In genomic region chr4:168797176-168797575, GRCh38 we compare ENCODE assay signal across 11 cellular contexts.
DNase-seq lines count a peak whose midpoint lies in the region; ATAC-seq, FAIRE-seq and TF ChIP-seq lines count a peak whose summit lies in the region.
"Had no signal": no experiment of that assay in that cellular context is flagged by ENCODE, and none has a peak within 500 bp of the region (broad histone marks: within the 10 kb centered on the region; RNA-seq: fewer than 3 reads in every experiment).

No MANE protein-coding gene starts in this region.

- H3K4me3 Mint-ChIP-seq in GM23338, result no peak overlapping the region
- no peak overlapping the region for H3K4me3 Mint-ChIP-seq in activated T-cell treated with anti-CD3 and anti-CD28 coated beads, Interleukin-2, amount 50 U/mL, for 72 hours
- H3K4me3 Mint-ChIP-seq: brain, immature natural killer cell had no signal

- H3K36me3 ChIP-seq in GM12878 (ENCODE audit: control insufficient read depth in 2 of 2, insufficient read depth in 2 of 2, low read length in 1 of 2), result no peaks in the 10 kb centered on the region
- H3K36me3 ChIP-seq in GM23338 (ENCODE audit: insufficient read depth), result no peaks in the 10 kb centered on the region

- SMC1A ChIA-PET in GM12878 (lab: Charles Lee; ENCODE audit: uncharacterized antibody, unreplicated experiment), result interaction anchor here (1.7 kb wide), 1 partner anchor 19 kb away, joined by 5 read pairs; no protein-coding TSS in a partner anchor

- intact Hi-C loops in Right ventricle myocardium superior (cut with DNase I) (no loop called here), Right ventricle myocardium inferior (cut with DNase I) (no loop called here), GM12878 (cut with micrococcal nuclease; ENCODE audit: unreplicated experiment) (loop anchor here (5.0 kb wide), 1 partner anchor 85 kb away; no protein-coding TSS in a partner anchor)

- peak; percentile 49 for ATAC-seq in Right ventricle myocardium superior (ENCODE audit: poor library complexity)
- no peak for ATAC-seq in Right ventricle myocardium inferior
- ATAC-seq in GM12878, result peak; percentile 20; the same call in 2 of the 3 replicates
- ATAC-seq in GM23338, result no peak
- no peak for ATAC-seq in GM18517 (IDR thresholded peaks at IDR 0.05; ENCODE audit: unreplicated experiment)
- ATAC-seq in activated T-cell treated with anti-CD3 and anti-CD28 coated beads, Interleukin-2, amount 50 U/mL, for 72 hours (replicated peaks in 1 of 2), result no peak

- no peaks in the 10 kb centered on the region for H3F3A ChIP-seq in GM23338 (replicated peaks; ENCODE audit: low read depth)

- H2AFZ ChIP-seq in GM12878 (ENCODE audit: control insufficient read depth, low read depth, low read length), result no peak overlapping the region
- H2AFZ ChIP-seq in GM23338, result no peak overlapping the region

- H3K4me2 ChIP-seq in GM12878 (ENCODE audit: control insufficient read depth, insufficient read depth) (no peak overlapping the region), GM23338 (no peak overlapping the region)

- DNase-seq in Right ventricle myocardium superior (no peak), Right ventricle myocardium inferior (ENCODE audit: missing footprints) (no peak), GM12878 (ENCODE audit: low read depth, low spot score) (no peak), kidney glomerular epithelial cell (lab: John Stamatoyannopoulos, UW) (peak; percentile 89), GM23338 (ENCODE audit: low spot score) (no peak)
- DNase-seq in activated naive CD4-positive, alpha-beta T cell treated with anti-CD3 and anti-CD28 coated beads, Interleukin-2, amount 50 U/mL, for 16 hours, result no peak
- no peak for DNase-seq in activated T-cell treated with anti-CD3 and anti-CD28 coated beads, Interleukin-2, amount 50 U/mL, for 72 hours
- DNase-seq: activated CD4-positive, alpha-beta T cell treated with anti-CD3 and anti-CD28 coated beads for 4 hours; immature natural killer cell had no signal

- no peaks in the 10 kb centered on the region for H3K9me3 ChIP-seq in GM12878 (replicated peaks; ENCODE audit: control insufficient read depth, insufficient read depth, low read length)

- no peaks in the 10 kb centered on the region for H3K36me3 Mint-ChIP-seq in GM23338 (ENCODE audit: low read depth)
- H3K36me3 Mint-ChIP-seq in activated T-cell treated with anti-CD3 and anti-CD28 coated beads, Interleukin-2, amount 50 U/mL, for 72 hours (ENCODE audit: insufficient read depth in 2 of 2), result no peaks in the 10 kb centered on the region

- H3K27me3 ChIP-seq in GM12878 (replicated peaks in 1 of 2; ENCODE audit: control insufficient read depth in 2 of 2, insufficient read depth in 2 of 2, low read length in 1 of 2) (no peaks in the 10 kb centered on the region; a peak in 1 of 4 replicates), GM23338 (ENCODE audit: insufficient read depth) (no peaks in the 10 kb centered on the region)

- POLR2A ChIA-PET in GM12878 (lab: Charles Lee), result interaction anchor here (0.5 kb wide), 1 partner anchor 124 kb away, joined by 4 read pairs; no protein-coding TSS in a partner anchor

- TF ChIP-seq EP300 in GM12878 (IDR thresholded peaks at IDR 0.05; ENCODE audit: borderline replicate concordance in 1 of 2, control insufficient read depth in 1 of 2, low read depth in 2 of 2, low read length in 2 of 2), result no peak

- peaks cover 5% of the 10 kb centered on the region; the same call in 2 of the 3 replicates for H3K4me1 Mint-ChIP-seq in GM23338
- no peaks in the 10 kb centered on the region for H3K4me1 Mint-ChIP-seq in activated T-cell treated with anti-CD3 and anti-CD28 coated beads, Interleukin-2, amount 50 U/mL, for 72 hours (ENCODE audit: low read depth)
- H3K4me1 Mint-ChIP-seq: immature natural killer cell had no signal

- no peak for TF ChIP-seq POLR2A in GM12878 (IDR thresholded peaks at IDR 0.05; ENCODE audit: low read depth, low read length)

- no peaks in the 10 kb centered on the region for H3K9me2 ChIP-seq in GM23338 (ENCODE audit: insufficient read depth)

- no peak overlapping the region for H3K9ac ChIP-seq in GM12878 (ENCODE audit: control insufficient read depth, insufficient read depth, low read length)

- RAD21 ChIA-PET in GM12878 (lab: Charles Lee; ENCODE audit: unreplicated experiment), result no interaction called here

- no peaks in the 10 kb centered on the region for H3K9me3 Mint-ChIP-seq in GM23338
- peaks cover 0 to 3% of the 10 kb centered on the region in 2 donors for H3K9me3 Mint-ChIP-seq in activated T-cell treated with anti-CD3 and anti-CD28 coated beads, Interleukin-2, amount 50 U/mL, for 72 hours
- H3K9me3 Mint-ChIP-seq: immature natural killer cell had no signal

- H4K20me1 ChIP-seq in GM12878 (ENCODE audit: control insufficient read depth, insufficient read depth) (no peaks in the 10 kb centered on the region), GM23338 (replicated peaks; ENCODE audit: insufficient read depth) (no peaks in the 10 kb centered on the region)

- H3K27ac ChIP-seq in GM12878 (ENCODE audit: control insufficient read depth, insufficient read depth), result no peak overlapping the region
- H3K27ac ChIP-seq in GM23338 (ENCODE audit: low read depth), result no peak overlapping the region

- TF ChIP-seq RAD21 in GM12878 (IDR thresholded peaks at IDR 0.05; ENCODE audit: insufficient read depth, low read depth, low read length), result no peak

- H3K4me1 ChIP-seq in GM12878 (ENCODE audit: control insufficient read depth, insufficient read depth, low read length), result no peaks in the 10 kb centered on the region
- H3K4me1 ChIP-seq in GM23338 (ENCODE audit: insufficient read depth), result peaks cover 4% of the 10 kb centered on the region; the same call in 1 of the 2 replicates

- in situ Hi-C loops in GM12878 (cut with MboI), result no loop called here

- FAIRE-seq in GM12878 (lab: Jason Lieb, UNC), result no peak

- H3K27me3 Mint-ChIP-seq in GM23338 (ENCODE audit: insufficient read depth, low read depth, poor library complexity), result peaks cover 5% of the 10 kb centered on the region
- H3K27me3 Mint-ChIP-seq in activated T-cell treated with anti-CD3 and anti-CD28 coated beads, Interleukin-2, amount 50 U/mL, for 72 hours (ENCODE audit: low read depth), result peaks cover 11% of the 10 kb centered on the region
- H3K27me3 Mint-ChIP-seq: brain had no signal

- H3K79me2 ChIP-seq in GM12878 (ENCODE audit: control insufficient read depth, insufficient read depth, low read length), result no peaks in the 10 kb centered on the region
- no peaks in the 10 kb centered on the region for H3K79me2 ChIP-seq in GM23338 (replicated peaks; ENCODE audit: insufficient read depth)

- CTCF ChIA-PET in GM12878 (lab: Yijun Ruan, JAX), result no interaction called here

- no peak overlapping the region for H3K27ac Mint-ChIP-seq in GM23338
- H3K27ac Mint-ChIP-seq in activated T-cell treated with anti-CD3 and anti-CD28 coated beads, Interleukin-2, amount 50 U/mL, for 72 hours, result no peak overlapping the region
- H3K27ac Mint-ChIP-seq: immature natural killer cell had no signal

- 28% methylated on average over 4 of the region's 4 CpGs for whole genome bisulfite sequencing in GM12878 (ENCODE audit: insufficient coverage, insufficient replicate concordance, low lambda C conversion rate, missing lambda C conversion rate)

- TF ChIP-seq CTCF in GM12878 (IDR thresholded peaks at IDR 0.05 in 2 of 3, conservative IDR thresholded peaks at IDR 0.05 in 1 of 3; ENCODE audit: control insufficient read depth in 2 of 3, extremely low read depth in 1 of 3, insufficient read depth in 1 of 3, low read depth in 3 of 3, low read length in 3 of 3) (no peak), GM23338 (conservative IDR thresholded peaks at IDR 0.05; ENCODE audit: low read depth in 2 of 2) (no peak)

- H3K4me3 ChIP-seq in GM12878, result no peak overlapping the region
- H3K4me3 ChIP-seq in GM23338, result no peak overlapping the region

- no TSS peak for BruUV-seq in GM12878 (replicated peaks; lab: Mats Ljungman, UMichigan)

TF ChIP-seq in GM12878, 131 proteins besides CTCF, POLR2A, EP300 and RAD21:
- no peak for TF ChIP-seq SPI1 (IDR thresholded peaks at IDR 0.05; ENCODE audit: borderline replicate concordance, insufficient read depth, low read depth, low read length)
TF ChIP-seq in GM12878: peak in this region for 0.

TF ChIP-seq in GM23338, 12 proteins besides CTCF, POLR2A, EP300 and RAD21 (continues in another document):
- TF ChIP-seq REST (IDR thresholded peaks at IDR 0.05; ENCODE audit: unreplicated experiment) (no peak), EZH2 (IDR thresholded peaks at IDR 0.05; ENCODE audit: low read depth, unreplicated experiment) (no peak), POLR2AphosphoS5 (IDR thresholded peaks at IDR 0.05; ENCODE audit: low read depth) (no peak), STAT1 (IDR thresholded peaks at IDR 0.05; ENCODE audit: unreplicated experiment) (no peak), ZNF114 (CRISPR knock-in tag; IDR thresholded peaks at IDR 0.05) (no peak), EZH2phosphoT487 (IDR thresholded peaks at IDR 0.05; ENCODE audit: unreplicated experiment) (no peak)

Comparison
In these comparisons a context has a peak if more than half of its experiments do, and no peak if none do; other contexts are left out.
1. ATAC-seq: peak in Right ventricle myocardium superior (single experiment) and GM12878 (single experiment); none in Right ventricle myocardium inferior (single experiment), GM23338 (single experiment), GM18517 (single experiment) and activated T-cell treated with anti-CD3 and anti-CD28 coated beads, Interleukin-2, amount 50 U/mL, for 72 hours (0 of 2).